16 cellular contexts compared by ENCODE assay signal in genomic region chr19:38268539-38268938, GRCh38. TPM values are rescaled to one million over a fixed set of nuclear protein-coding genes. Genes with fewer than 3 reads are reported as not detected.
A peak's percentile ranks its signal among the peaks of the same experiment; 100 is the strongest.
DNase-seq lines count a peak whose midpoint lies in the region; ATAC-seq, FAIRE-seq and TF ChIP-seq lines count a peak whose summit lies in the region.
"Had no signal": no experiment of that assay in that cellular context is flagged by ENCODE, and none has a peak within 500 bp of the region (broad histone marks: within the 10 kb centered on the region; RNA-seq: fewer than 3 reads in every experiment).

No MANE protein-coding gene starts in this region.

- DNase-seq in COLO668 (lab: John Stamatoyannopoulos, UW; ENCODE audit: unreplicated experiment): peak; percentile 22
- DNase-seq in Panc1 (ENCODE audit: low read depth, low spot score): no peak
- no peak for DNase-seq in endodermal cell
- no peak for DNase-seq in pancreas
- no peak for DNase-seq in dermis blood vessel endothelial cell
- DNase-seq in pons (ENCODE audit: low spot score): no peak
- no peak for DNase-seq in NCI-H2081 treated with DMSO at 0.1 percent for 48 hours (lab: John Stamatoyannopoulos, UW)
- no peak for DNase-seq in activated CD4-positive, alpha-beta T cell treated with anti-CD3 and anti-CD28 coated beads, Interleukin-2, amount 50 U/mL, for 1 hour
- DNase-seq: activated CD4-positive, alpha-beta T cell treated with anti-CD3 and anti-CD28 coated beads, Interleukin-2, amount 50 U/mL, for 4 hours; activated gamma-delta T cell; DMS79 treated with DMSO at 0.1 percent for 48 hours; heart left ventricle; NCI-H510A treated with DMSO at 0.1 percent for 48 hours; testis had no signal

- 73 to 86% methylated on average over 1 to 7 of the region's 8 CpGs for WGBS in endodermal cell (ENCODE audit: insufficient coverage in 1 of 2, insufficient read length in 1 of 2), 2 experiments
- 25 to 41% methylated on average over 8 of the region's 8 CpGs for WGBS in pancreas, 2 donors

- in situ Hi-C loops in Panc1 (cut with HindIII; ENCODE audit: low pct_unique_long_range_greater_than_20kb, low sequenced_read_pairs): no loop called here

- no peak for FAIRE-seq in pancreas (lab: Jason Lieb, UNC)

- CTCF ChIA-PET in Panc1 (lab: Charles Lee): no interaction called here

- no peak overlapping the region for H3K4me3 Mint-ChIP-seq in endodermal cell
- H3K4me3 Mint-ChIP-seq: neural crest cell had no signal

- H3K36me3 ChIP-seq in Panc1 (ENCODE audit: control insufficient read depth, insufficient read depth, low read length) (no peaks in the 10 kb centered on the region), endodermal cell (ENCODE audit: control insufficient read depth, insufficient read depth, low read length) (peaks cover 3% of the 10 kb centered on the region), pancreas (no peaks in the 10 kb centered on the region)
- H3K36me3 ChIP-seq: heart left ventricle had no signal

- TF ChIP-seq CTCF in Panc1 (IDR thresholded peaks at IDR 0.05) (no peak), endodermal cell (conservative IDR thresholded peaks at IDR 0.05) (no peak), pancreas (IDR thresholded peaks at IDR 0.05) (no peak)

- H3K4me3 ChIP-seq in Panc1 (ENCODE audit: low read depth in 2 of 2, low read length in 2 of 2) (peak overlapping the region; percentile 65 to 97), endodermal cell (ENCODE audit: low read length) (peak overlapping the region; percentile 98), pancreas (peak overlapping the region in 2 of 4 donors; percentile 5 to 89)
- H3K4me3 ChIP-seq: heart left ventricle, smooth muscle cell, testis had no signal

- H3K9me3 ChIP-seq in Panc1 (ENCODE audit: control insufficient read depth, insufficient read depth, low read depth, low read length) (no peaks in the 10 kb centered on the region), endodermal cell (ENCODE audit: control insufficient read depth, low read length) (no peaks in the 10 kb centered on the region), pancreas (no peaks in the 10 kb centered on the region)
- H3K9me3 ChIP-seq: heart left ventricle, testis had no signal

- POLR2A ChIA-PET in Panc1 (lab: Charles Lee): interaction anchor here (0.7 kb wide), 1 partner anchor 43 kb away, joined by 6 read pairs; no protein-coding TSS in a partner anchor

- H3K4me1 ChIP-seq in Panc1 (ENCODE audit: control insufficient read depth, insufficient read depth, low read length) (peaks cover 69% of the 10 kb centered on the region), endodermal cell (ENCODE audit: control insufficient read depth, insufficient read depth, low read length) (peaks cover 11% of the 10 kb centered on the region), pancreas (peaks cover 22 to 36% (median 27%) of the 10 kb centered on the region in 3 donors)

- no peak overlapping the region for H3K9ac ChIP-seq in endodermal cell (ENCODE audit: extremely low read depth, low read length, poor library complexity, severe bottlenecking)

- intact Hi-C loops in Panc1 (cut with micrococcal nuclease; ENCODE audit: unreplicated experiment) (no loop called here), pancreas (cut with DNase I) (no loop called here)

- H3K27ac Mint-ChIP-seq in endodermal cell: peak overlapping the region; percentile 88

- H3K27ac ChIP-seq in Panc1 (ENCODE audit: low read length) (peak overlapping the region; percentile 99), endodermal cell (ENCODE audit: low read depth, low read length) (no peak overlapping the region), pancreas (peak overlapping the region; percentile 26 to 99 (median 75))
- H3K27ac ChIP-seq: heart left ventricle, testis had no signal

- H3K9me3 Mint-ChIP-seq in endodermal cell: no peaks in the 10 kb centered on the region
- H3K9me3 Mint-ChIP-seq: neural crest cell had no signal

- H3K27me3 ChIP-seq in Panc1 (ENCODE audit: control insufficient read depth, insufficient read depth, low read length): no peaks in the 10 kb centered on the region
- no peaks in the 10 kb centered on the region for H3K27me3 ChIP-seq in endodermal cell (ENCODE audit: control insufficient read depth, insufficient read depth, low read length, poor library complexity, severe bottlenecking)
- H3K27me3 ChIP-seq in pancreas: no peaks in the 10 kb centered on the region
- H3K27me3 ChIP-seq: heart left ventricle, testis had no signal

- H3K4me1 Mint-ChIP-seq in endodermal cell: peaks cover 75% of the 10 kb centered on the region

- BruUV-seq in Panc1 (replicated peaks; lab: Mats Ljungman, UMichigan): no TSS peak

- no peaks in the 10 kb centered on the region for H3K27me3 Mint-ChIP-seq in endodermal cell (ENCODE audit: insufficient read depth)

- ATAC-seq in Panc1: no peak
- no peak for ATAC-seq in pancreas
- ATAC-seq: heart left ventricle had no signal

- peaks cover 5% of the 10 kb centered on the region for H3K36me3 Mint-ChIP-seq in endodermal cell (ENCODE audit: low read depth)

RNA-seq across cellular contexts. Expression of gene SPINT2, which starts 4.2 kb away (rescaled TPM):
- total RNA-seq in Panc1 (2021; ENCODE audit: unreplicated experiment): 1,006 TPM
- 1,788 TPM for polyA plus RNA-seq in Panc1 (2012; ENCODE audit: insufficient read length)
- 100 to 1,000 TPM; 415 to 487 TPM for total RNA-seq in endodermal cell
- 136 TPM for polyA plus RNA-seq in endodermal cell (2013, experiment 1 of 2)
- polyA plus RNA-seq in endodermal cell (2013, experiment 2 of 2): 110 TPM
- total RNA-seq in pancreas: 100 to 1,000 TPM; 121 to 239 (median 152) TPM
- polyA plus RNA-seq in pancreas: 100 to 1,000 TPM; 178 to 337 TPM
- total RNA-seq in dermis blood vessel endothelial cell: 25.9 and 34.5 TPM in 2 replicates

RNA-seq across cellular contexts. Expression of gene PPP1R14A, which starts 12.4 kb away (rescaled TPM):
- 356 TPM for total RNA-seq in Panc1 (2021; ENCODE audit: unreplicated experiment)
- polyA plus RNA-seq in Panc1 (2012; ENCODE audit: insufficient read length): 915 TPM
- 10 to 100 TPM in 1 of 2 donors, 1 to 10 TPM in 1; 8.6 to 13.8 TPM for total RNA-seq in endodermal cell
- polyA plus RNA-seq in endodermal cell (2013, experiment 1 of 2): 8.8 TPM
- 7.4 TPM for polyA plus RNA-seq in endodermal cell (2013, experiment 2 of 2)
- 10 to 100 TPM in 1 of 6 donors, 1 to 10 TPM in 5; 6.9 to 15.2 (median 8.1) TPM for total RNA-seq in pancreas
- 10 to 100 TPM; 31.4 to 42.8 TPM for polyA plus RNA-seq in pancreas
- 4.1 TPM in 2 replicates for total RNA-seq in dermis blood vessel endothelial cell

RNA-seq across cellular contexts. Expression of gene C19orf33, which starts 35.5 kb away (rescaled TPM):
- total RNA-seq in Panc1 (2021; ENCODE audit: unreplicated experiment) (201 TPM), endodermal cell (10 to 100 TPM in 1 of 2 donors, 1 to 10 TPM in 1; 2.9 to 13.2 TPM), pancreas (1 to 10 TPM in 5 of 6 donors, under 1 TPM in 1; 0.59 to 6.7 (median 3.0) TPM), dermis blood vessel endothelial cell (14.8 TPM in 1 of 2 replicates, not detected in the other)
- 306 TPM for polyA plus RNA-seq in Panc1 (2012; ENCODE audit: insufficient read length)
- not detected for polyA plus RNA-seq in endodermal cell (2013, experiment 1 of 2)
- polyA plus RNA-seq in endodermal cell (2013, experiment 2 of 2): not detected
- polyA plus RNA-seq in pancreas: 10 to 100 TPM; 13.1 to 19.4 TPM
- total RNA-seq: neural crest cell had no signal

RNA-seq across cellular contexts. Expression of gene DPF1, which starts 44.5 kb away (rescaled TPM):
- total RNA-seq in Panc1 (2021; ENCODE audit: unreplicated experiment): 7.5 TPM
- polyA plus RNA-seq in Panc1 (2012; ENCODE audit: insufficient read length): 5.0 TPM
- 1 to 10 TPM; 3.3 to 4.5 TPM for total RNA-seq in endodermal cell
- 12.8 TPM for polyA plus RNA-seq in endodermal cell (2013, experiment 1 of 2)
- 14.5 TPM for polyA plus RNA-seq in endodermal cell (2013, experiment 2 of 2)
- total RNA-seq in pancreas: under 1 TPM in 1 of 6 donors, not detected in 5; 0.37 TPM
- under 1 TPM; 0.19 to 0.26 TPM for polyA plus RNA-seq in pancreas
- 0.34 and 0.47 TPM in 2 replicates for total RNA-seq in dermis blood vessel endothelial cell

RNA-seq across cellular contexts. Expression of gene YIF1B, which starts 47.2 kb away (rescaled TPM):
- total RNA-seq in Panc1 (2021; ENCODE audit: unreplicated experiment): 143 TPM
- 197 TPM for polyA plus RNA-seq in Panc1 (2012; ENCODE audit: insufficient read length)
- 10 to 100 TPM; 68.6 to 74.6 TPM for total RNA-seq in endodermal cell
- polyA plus RNA-seq in endodermal cell (2013, experiment 1 of 2): 97.3 TPM
- polyA plus RNA-seq in endodermal cell (2013, experiment 2 of 2): 90.6 TPM
- 10 to 100 TPM in 3 of 6 donors, 1 to 10 TPM in 3; 6.9 to 18.2 (median 11.3) TPM for total RNA-seq in pancreas
- polyA plus RNA-seq in pancreas: 10 to 100 TPM; 30.9 to 32.3 TPM
- total RNA-seq in dermis blood vessel endothelial cell: 76.6 and 97.3 TPM in 2 replicates

Comparison
In these comparisons a context has a peak if more than half of its experiments do, and no peak if none do; other contexts are left out.
1. RNA of gene PPP1R14A, which starts 12.4 kb away (total RNA-seq): 356 TPM in Panc1 (single experiment); 8.6 to 13.8 TPM in endodermal cell, 6.9 to 15.2 TPM in pancreas and 4.1 TPM in dermis blood vessel endothelial cell; every median in the first group is over 10 times any median in the second.
2. RNA of gene C19orf33, which starts 35.5 kb away (total RNA-seq): 201 TPM in Panc1 (single experiment); 14.8 TPM in dermis blood vessel endothelial cell, 2.9 to 13.2 TPM in endodermal cell and 0.59 to 6.7 TPM in pancreas; every median in the first group is over 10 times any median in the second.